ENCODE assay signal across 20 cellular contexts in genomic region chr7:82419200-82419599, GRCh38. TPM values are rescaled to one million over a fixed set of nuclear protein-coding genes. Genes with fewer than 3 reads are reported as not detected.
A peak's percentile ranks its signal among the peaks of the same experiment; 100 is the strongest.
DNase-seq lines count a peak whose midpoint lies in the region; ATAC-seq, FAIRE-seq and TF ChIP-seq lines count a peak whose summit lies in the region.
"Had no signal": no experiment of that assay in that cellular context is flagged by ENCODE, and none has a peak within 500 bp of the region (broad histone marks: within the 10 kb centered on the region; RNA-seq: fewer than 3 reads in every experiment).

No MANE protein-coding gene starts in this region.

- no peak for ATAC-seq in HG02759 (IDR thresholded peaks at IDR 0.05; ENCODE audit: unreplicated experiment)
- ATAC-seq: activated T-helper 17 cell treated with anti-CD3 and anti-CD28 coated beads, Interleukin-2, amount 50 U/mL, for 72 hours; CD8-positive, alpha-beta T cell; HepG2; lower lobe of right lung; stimulated activated naive CD8-positive, alpha-beta T cell treated with anti-CD3 and anti-CD28 coated beads, Interleukin-15, amount 100 ng/mL, for 72 hours had no signal

- BruUV-seq in MCF 10A (replicated peaks; lab: Mats Ljungman, UMichigan): no TSS peak

- H3K9me3 ChIP-seq in breast epithelium: no peaks in the 10 kb centered on the region
- H3K9me3 ChIP-seq: colonic mucosa, lower lobe of right lung had no signal

- DNase-seq in HUDEP-2 (lab: John Stamatoyannopoulos, UW; ENCODE audit: unreplicated experiment in 76 of 76): peak in 53 of 76 experiments; percentile 2 to 86 (median 29)
- DNase-seq in NCI-H146 treated with DMSO at 0.1 percent for 48 hours (lab: John Stamatoyannopoulos, UW; ENCODE audit: unreplicated experiment): peak; percentile 81
- no peak for DNase-seq in breast epithelium (ENCODE audit: low spot score in 2 of 2)
- no peak for DNase-seq in MCF 10A (ENCODE audit: unreplicated experiment)
- DNase-seq: activated naive CD8-positive, alpha-beta T cell treated with anti-CD3 and anti-CD28 coated beads for 36 hours; CD8-positive, alpha-beta T cell; colonic mucosa; glutamatergic neuron; H7; lower lobe of right lung; NCI-H1436 treated with DMSO at 0.1 percent for 48 hours; spleen; stimulated activated CD4-positive, alpha-beta T cell treated with anti-CD3 and anti-CD28 coated beads, Interleukin-4, amount 100 ng/mL, for 4 hours; stimulated activated naive CD8-positive, alpha-beta T cell treated with anti-CD3 and anti-CD28 coated beads, Interleukin-15, amount 100 ng/mL, for 72 hours had no signal

- H3K36me3 ChIP-seq in breast epithelium: no peaks in the 10 kb centered on the region
- H3K36me3 ChIP-seq: colonic mucosa, lower lobe of right lung, spleen had no signal

- H3K36me3 Mint-ChIP-seq in MCF 10A (ENCODE audit: insufficient read depth, unreplicated experiment): no peaks in the 10 kb centered on the region
- H3K36me3 Mint-ChIP-seq: activated naive CD8-positive, alpha-beta T cell treated with anti-CD3 and anti-CD28 coated beads for 36 hours; CD8-positive, alpha-beta T cell; type B pancreatic cell had no signal

- intact Hi-C loops in breast epithelium (cut with DNase I; ENCODE audit: low total_unique reads) (no loop called here), MCF 10A (cut with micrococcal nuclease) (no loop called here)

- no peaks in the 10 kb centered on the region for H3K9me3 Mint-ChIP-seq in MCF 10A (ENCODE audit: unreplicated experiment)
- H3K9me3 Mint-ChIP-seq: CD8-positive, alpha-beta T cell; type B pancreatic cell had no signal

- H3K27ac ChIP-seq in VCaP: peak overlapping the region; percentile 31; the same call in 1 of the 2 replicates
- H3K27ac ChIP-seq in breast epithelium: no peak overlapping the region
- H3K27ac ChIP-seq: colonic mucosa, lower lobe of right lung, spleen had no signal

- FAIRE-seq in islet of Langerhans (lab: Jason Lieb, UNC): peak; percentile 9
- FAIRE-seq: HepG2 had no signal

- TF ChIP-seq CTCF in VCaP (conservative IDR thresholded peaks at IDR 0.05) (no peak), breast epithelium (IDR thresholded peaks at IDR 0.05) (no peak), MCF 10A (IDR thresholded peaks at IDR 0.05; ENCODE audit: unreplicated experiment) (no peak)

- no peak for TF ChIP-seq POLR2A in breast epithelium (IDR thresholded peaks at IDR 0.05)

- no peak overlapping the region for H3K4me3 Mint-ChIP-seq in MCF 10A (ENCODE audit: unreplicated experiment)
- H3K4me3 Mint-ChIP-seq: activated naive CD8-positive, alpha-beta T cell treated with anti-CD3 and anti-CD28 coated beads for 36 hours; activated T-helper 17 cell treated with anti-CD3 and anti-CD28 coated beads, Interleukin-2, amount 50 U/mL, for 72 hours; CD8-positive, alpha-beta T cell; stimulated activated naive CD8-positive, alpha-beta T cell treated with anti-CD3 and anti-CD28 coated beads, Interleukin-15, amount 100 ng/mL, for 72 hours; type B pancreatic cell had no signal

- H3K4me1 ChIP-seq in breast epithelium: no peaks in the 10 kb centered on the region
- H3K4me1 ChIP-seq: colonic mucosa, lower lobe of right lung had no signal

- H3K4me3 ChIP-seq in breast epithelium: no peak overlapping the region
- H3K4me3 ChIP-seq: colonic mucosa, lower lobe of right lung, spleen had no signal

- H3K27me3 ChIP-seq in breast epithelium: no peaks in the 10 kb centered on the region
- H3K27me3 ChIP-seq: colonic mucosa, spleen had no signal

- POLR2A ChIA-PET in MCF 10A (lab: Yijun Ruan, JAX): no interaction called here

- H3K27ac Mint-ChIP-seq in MCF 10A (ENCODE audit: low read depth, unreplicated experiment): no peak overlapping the region
- H3K27ac Mint-ChIP-seq: activated naive CD8-positive, alpha-beta T cell treated with anti-CD3 and anti-CD28 coated beads for 36 hours; activated T-helper 17 cell treated with anti-CD3 and anti-CD28 coated beads, Interleukin-2, amount 50 U/mL, for 72 hours; CD8-positive, alpha-beta T cell; stimulated activated naive CD8-positive, alpha-beta T cell treated with anti-CD3 and anti-CD28 coated beads, Interleukin-15, amount 100 ng/mL, for 72 hours; type B pancreatic cell had no signal

- CTCF ChIA-PET in MCF 10A (lab: Yijun Ruan, JAX): no interaction called here

- H3K27me3 Mint-ChIP-seq in MCF 10A (ENCODE audit: insufficient read depth, unreplicated experiment): peaks cover 48% of the 10 kb centered on the region
- H3K27me3 Mint-ChIP-seq: activated naive CD8-positive, alpha-beta T cell treated with anti-CD3 and anti-CD28 coated beads for 36 hours; activated T-helper 17 cell treated with anti-CD3 and anti-CD28 coated beads, Interleukin-2, amount 50 U/mL, for 72 hours; stimulated activated naive CD8-positive, alpha-beta T cell treated with anti-CD3 and anti-CD28 coated beads, Interleukin-15, amount 100 ng/mL, for 72 hours; type B pancreatic cell had no signal

- H3K4me1 Mint-ChIP-seq in MCF 10A (ENCODE audit: insufficient read depth, unreplicated experiment): no peaks in the 10 kb centered on the region
- H3K4me1 Mint-ChIP-seq: activated naive CD8-positive, alpha-beta T cell treated with anti-CD3 and anti-CD28 coated beads for 36 hours; activated T-helper 17 cell treated with anti-CD3 and anti-CD28 coated beads, Interleukin-2, amount 50 U/mL, for 72 hours; stimulated activated naive CD8-positive, alpha-beta T cell treated with anti-CD3 and anti-CD28 coated beads, Interleukin-15, amount 100 ng/mL, for 72 hours had no signal

RNA-seq across cellular contexts. Expression of gene CACNA2D1, which starts 24.4 kb away (rescaled TPM):
- total RNA-seq in breast epithelium (10 to 100 TPM; 10.2 to 79.4 (median 16.0) TPM), MCF 10A (2022) (not detected in 2 replicates)
- total RNA-seq: activated naive CD8-positive, alpha-beta T cell treated with anti-CD3 and anti-CD28 coated beads for 36 hours; activated T-helper 17 cell treated with anti-CD3 and anti-CD28 coated beads, Interleukin-2, amount 50 U/mL, for 72 hours; CD8-positive, alpha-beta T cell; HepG2 had no signal

Comparison
In these comparisons a context has a peak if more than half of its experiments do, and no peak if none do; other contexts are left out.
1. RNA of gene CACNA2D1, which starts 24.4 kb away (total RNA-seq): 10.2 to 79.4 TPM in breast epithelium; not detected in MCF 10A; every median in the first group is over 10 times any median in the second.
2. DNase-seq: peak in HUDEP-2 (53 of 76) and NCI-H146 treated with DMSO at 0.1 percent for 48 hours (single experiment); none in breast epithelium (0 of 2) and MCF 10A (single experiment).